In the genomic region with DNA sequence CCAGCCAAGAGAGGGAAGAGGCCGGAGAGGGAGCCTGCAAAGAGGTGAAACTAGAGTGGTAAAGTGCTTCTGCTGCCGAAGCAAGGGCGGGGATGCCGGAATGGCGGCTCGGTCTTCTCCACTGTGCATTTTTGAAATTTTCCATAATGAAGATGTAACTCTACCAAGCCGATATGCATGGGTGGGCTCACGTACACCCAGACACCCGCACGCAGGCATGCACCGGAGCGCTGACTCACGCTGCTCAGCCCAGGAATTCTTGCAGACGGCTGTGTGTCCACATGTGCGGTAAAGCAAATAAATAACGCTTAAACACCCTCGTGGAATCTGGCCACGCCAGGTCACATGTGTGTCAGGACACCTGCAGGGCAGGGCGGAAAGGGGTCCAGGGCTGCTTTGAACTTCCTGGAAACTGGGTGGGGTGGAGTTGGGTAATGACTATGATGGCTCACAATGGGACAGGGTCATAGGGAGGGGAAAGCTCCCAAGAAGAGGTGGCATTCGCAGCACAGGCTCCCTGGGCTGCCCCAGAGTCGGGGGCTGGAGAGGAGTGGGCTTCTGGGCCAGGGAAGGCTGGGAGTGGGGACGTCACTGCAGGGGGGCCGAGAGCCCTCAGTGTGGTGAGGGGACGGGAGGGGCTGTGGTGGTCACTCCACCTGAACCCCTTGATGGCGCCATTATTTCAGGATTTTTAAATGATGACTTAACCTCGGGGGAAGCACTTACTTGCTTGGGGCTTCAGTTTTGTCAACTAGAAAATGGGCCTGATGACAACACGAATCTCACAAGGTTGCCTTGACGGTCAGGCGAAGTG, we compare ENCODE assay signal across 1 cellular context.
TF ChIP-seq lines count a peak whose summit lies in the region.

No MANE protein-coding gene starts in this region.

TF ChIP-seq in HepG2, 621 proteins besides CTCF, POLR2A, EP300 and RAD21 (continued from another document and continues in another):
- TF ChIP-seq TFDP1 (CRISPR knock-in tag; IDR thresholded peaks at IDR 0.05; ENCODE audit: borderline replicate concordance) (peak; percentile 79), ZNF264 (CRISPR knock-in tag; IDR thresholded peaks at IDR 0.05) (peak; percentile 73; the same call in 1 of the 2 replicates), ZNF501 (CRISPR knock-in tag; IDR thresholded peaks at IDR 0.05) (peak; percentile 98), ZNF746 (CRISPR knock-in tag; IDR thresholded peaks at IDR 0.05) (peak; percentile 90), LCORL (IDR thresholded peaks at IDR 0.05) (0 out of 2 replicates have a peak, but pooled peaks have one; percentile 56), LCORL (CRISPR knock-in tag; IDR thresholded peaks at IDR 0.05) (peak; percentile 100), ARNTL (CRISPR knock-in tag; IDR thresholded peaks at IDR 0.05) (peak; percentile 99), NR2F1 (CRISPR knock-in tag; IDR thresholded peaks at IDR 0.05) (peak; percentile 76 to 84), ZBTB44 (CRISPR knock-in tag; IDR thresholded peaks at IDR 0.05) (peak; percentile 60; the same call in 1 of the 2 replicates), JARID2 (CRISPR knock-in tag; IDR thresholded peaks at IDR 0.05; ENCODE audit: insufficient replicate concordance) (peak; percentile 71), SP140L (CRISPR knock-in tag; IDR thresholded peaks at IDR 0.05; ENCODE audit: borderline replicate concordance) (no peak), GABPB1 (CRISPR knock-in tag; IDR thresholded peaks at IDR 0.05) (peak; percentile 77), EED (CRISPR knock-in tag; IDR thresholded peaks at IDR 0.05) (peak; percentile 63; the same call in 1 of the 2 replicates), FOXC1 (CRISPR knock-in tag; IDR thresholded peaks at IDR 0.05; ENCODE audit: borderline replicate concordance) (peak; percentile 57; the same call in 1 of the 2 replicates), ARID2 (CRISPR knock-in tag; IDR thresholded peaks at IDR 0.05; ENCODE audit: borderline replicate concordance) (0 out of 2 replicates have a peak, but pooled peaks have one; percentile 60), NCOA1 (CRISPR knock-in tag; IDR thresholded peaks at IDR 0.05) (0 out of 2 replicates have a peak, but pooled peaks have one; percentile 51), SKI (IDR thresholded peaks at IDR 0.05; ENCODE audit: partially characterized antibody) (peak; percentile 99), ZNF350 (CRISPR knock-in tag; IDR thresholded peaks at IDR 0.05; ENCODE audit: borderline replicate concordance, low read depth) (peak; percentile 96), ZFP36L2 (CRISPR knock-in tag; IDR thresholded peaks at IDR 0.05) (0 out of 2 replicates have a peak, but pooled peaks have one; percentile 76), ZKSCAN1 (IDR thresholded peaks at IDR 0.05; ENCODE audit: low read length) (no peak), ZNF598 (CRISPR knock-in tag; IDR thresholded peaks at IDR 0.05; ENCODE audit: borderline replicate concordance) (peak; percentile 84; the same call in 1 of the 2 replicates), NONO (IDR thresholded peaks at IDR 0.05) (no peak), NONO (CRISPR knock-in tag; conservative IDR thresholded peaks at IDR 0.05) (peak; percentile 89), NCOA5 (CRISPR knock-in tag; IDR thresholded peaks at IDR 0.05) (no peak; the same call in 1 of the 2 replicates), SNAPC5 (CRISPR knock-in tag; IDR thresholded peaks at IDR 0.05; ENCODE audit: borderline replicate concordance) (no peak; the same call in 1 of the 2 replicates), SUZ12 (IDR thresholded peaks at IDR 0.05; ENCODE audit: low read depth, low read length) (no peak), ZNF34 (CRISPR knock-in tag; IDR thresholded peaks at IDR 0.05; ENCODE audit: borderline replicate concordance) (peak; percentile 97; the same call in 1 of the 2 replicates), FOXA1 (IDR thresholded peaks at IDR 0.05) (peak; percentile 67; the same call in 1 of the 2 replicates), FOXA1 (CRISPR knock-in tag; IDR thresholded peaks at IDR 0.05) (peak; percentile 93), MXD4 (CRISPR knock-in tag; IDR thresholded peaks at IDR 0.05) (peak; percentile 97), THYN1 (CRISPR knock-in tag; IDR thresholded peaks at IDR 0.05; ENCODE audit: borderline replicate concordance, low read depth) (no peak), ZNF646 (CRISPR knock-in tag; IDR thresholded peaks at IDR 0.05) (peak; percentile 85), HNRNPK (IDR thresholded peaks at IDR 0.05; ENCODE audit: low read depth, low read length, poor library complexity, severe bottlenecking) (no peak), CENPBD1 (CRISPR knock-in tag; IDR thresholded peaks at IDR 0.05; ENCODE audit: borderline replicate concordance, low read depth) (no peak), ZNF572 (CRISPR knock-in tag; IDR thresholded peaks at IDR 0.05) (no peak)
- TF ChIP-seq, protein P1, sequence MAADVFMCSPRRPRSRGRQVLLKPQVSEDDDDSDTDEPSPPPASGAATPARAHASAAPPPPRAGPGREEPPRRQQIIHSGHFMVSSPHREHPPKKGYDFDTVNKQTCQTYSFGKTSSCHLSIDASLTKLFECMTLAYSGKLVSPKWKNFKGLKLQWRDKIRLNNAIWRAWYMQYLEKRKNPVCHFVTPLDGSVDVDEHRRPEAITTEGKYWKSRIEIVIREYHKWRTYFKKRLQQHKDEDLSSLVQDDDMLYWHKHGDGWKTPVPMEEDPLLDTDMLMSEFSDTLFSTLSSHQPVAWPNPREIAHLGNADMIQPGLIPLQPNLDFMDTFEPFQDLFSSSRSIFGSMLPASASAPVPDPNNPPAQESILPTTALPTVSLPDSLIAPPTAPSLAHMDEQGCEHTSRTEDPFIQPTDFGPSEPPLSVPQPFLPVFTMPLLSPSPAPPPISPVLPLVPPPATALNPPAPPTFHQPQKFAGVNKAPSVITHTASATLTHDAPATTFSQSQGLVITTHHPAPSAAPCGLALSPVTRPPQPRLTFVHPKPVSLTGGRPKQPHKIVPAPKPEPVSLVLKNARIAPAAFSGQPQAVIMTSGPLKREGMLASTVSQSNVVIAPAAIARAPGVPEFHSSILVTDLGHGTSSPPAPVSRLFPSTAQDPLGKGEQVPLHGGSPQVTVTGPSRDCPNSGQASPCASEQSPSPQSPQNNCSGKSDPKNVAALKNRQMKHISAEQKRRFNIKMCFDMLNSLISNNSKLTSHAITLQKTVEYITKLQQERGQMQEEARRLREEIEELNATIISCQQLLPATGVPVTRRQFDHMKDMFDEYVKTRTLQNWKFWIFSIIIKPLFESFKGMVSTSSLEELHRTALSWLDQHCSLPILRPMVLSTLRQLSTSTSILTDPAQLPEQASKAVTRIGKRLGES (CRISPR knock-in tag; IDR thresholded peaks at IDR 0.05; ENCODE audit: borderline replicate concordance): no peak
- TF ChIP-seq, protein P2, sequence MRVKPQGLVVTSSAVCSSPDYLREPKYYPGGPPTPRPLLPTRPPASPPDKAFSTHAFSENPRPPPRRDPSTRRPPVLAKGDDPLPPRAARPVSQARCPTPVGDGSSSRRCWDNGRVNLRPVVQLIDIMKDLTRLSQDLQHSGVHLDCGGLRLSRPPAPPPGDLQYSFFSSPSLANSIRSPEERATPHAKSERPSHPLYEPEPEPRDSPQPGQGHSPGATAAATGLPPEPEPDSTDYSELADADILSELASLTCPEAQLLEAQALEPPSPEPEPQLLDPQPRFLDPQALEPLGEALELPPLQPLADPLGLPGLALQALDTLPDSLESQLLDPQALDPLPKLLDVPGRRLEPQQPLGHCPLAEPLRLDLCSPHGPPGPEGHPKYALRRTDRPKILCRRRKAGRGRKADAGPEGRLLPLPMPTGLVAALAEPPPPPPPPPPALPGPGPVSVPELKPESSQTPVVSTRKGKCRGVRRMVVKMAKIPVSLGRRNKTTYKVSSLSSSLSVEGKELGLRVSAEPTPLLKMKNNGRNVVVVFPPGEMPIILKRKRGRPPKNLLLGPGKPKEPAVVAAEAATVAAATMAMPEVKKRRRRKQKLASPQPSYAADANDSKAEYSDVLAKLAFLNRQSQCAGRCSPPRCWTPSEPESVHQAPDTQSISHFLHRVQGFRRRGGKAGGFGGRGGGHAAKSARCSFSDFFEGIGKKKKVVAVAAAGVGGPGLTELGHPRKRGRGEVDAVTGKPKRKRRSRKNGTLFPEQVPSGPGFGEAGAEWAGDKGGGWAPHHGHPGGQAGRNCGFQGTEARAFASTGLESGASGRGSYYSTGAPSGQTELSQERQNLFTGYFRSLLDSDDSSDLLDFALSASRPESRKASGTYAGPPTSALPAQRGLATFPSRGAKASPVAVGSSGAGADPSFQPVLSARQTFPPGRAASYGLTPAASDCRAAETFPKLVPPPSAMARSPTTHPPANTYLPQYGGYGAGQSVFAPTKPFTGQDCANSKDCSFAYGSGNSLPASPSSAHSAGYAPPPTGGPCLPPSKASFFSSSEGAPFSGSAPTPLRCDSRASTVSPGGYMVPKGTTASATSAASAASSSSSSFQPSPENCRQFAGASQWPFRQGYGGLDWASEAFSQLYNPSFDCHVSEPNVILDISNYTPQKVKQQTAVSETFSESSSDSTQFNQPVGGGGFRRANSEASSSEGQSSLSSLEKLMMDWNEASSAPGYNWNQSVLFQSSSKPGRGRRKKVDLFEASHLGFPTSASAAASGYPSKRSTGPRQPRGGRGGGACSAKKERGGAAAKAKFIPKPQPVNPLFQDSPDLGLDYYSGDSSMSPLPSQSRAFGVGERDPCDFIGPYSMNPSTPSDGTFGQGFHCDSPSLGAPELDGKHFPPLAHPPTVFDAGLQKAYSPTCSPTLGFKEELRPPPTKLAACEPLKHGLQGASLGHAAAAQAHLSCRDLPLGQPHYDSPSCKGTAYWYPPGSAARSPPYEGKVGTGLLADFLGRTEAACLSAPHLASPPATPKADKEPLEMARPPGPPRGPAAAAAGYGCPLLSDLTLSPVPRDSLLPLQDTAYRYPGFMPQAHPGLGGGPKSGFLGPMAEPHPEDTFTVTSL (CRISPR knock-in tag; IDR thresholded peaks at IDR 0.05; ENCODE audit: borderline replicate concordance): peak; percentile 98; the same call in 1 of the 2 replicates
- TF ChIP-seq, protein P3, sequence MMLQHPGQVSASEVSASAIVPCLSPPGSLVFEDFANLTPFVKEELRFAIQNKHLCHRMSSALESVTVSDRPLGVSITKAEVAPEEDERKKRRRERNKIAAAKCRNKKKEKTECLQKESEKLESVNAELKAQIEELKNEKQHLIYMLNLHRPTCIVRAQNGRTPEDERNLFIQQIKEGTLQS (CRISPR knock-in tag; IDR thresholded peaks at IDR 0.05): peak; percentile 90
